ENCODE assay signal across 1 cellular context in the genomic region with DNA sequence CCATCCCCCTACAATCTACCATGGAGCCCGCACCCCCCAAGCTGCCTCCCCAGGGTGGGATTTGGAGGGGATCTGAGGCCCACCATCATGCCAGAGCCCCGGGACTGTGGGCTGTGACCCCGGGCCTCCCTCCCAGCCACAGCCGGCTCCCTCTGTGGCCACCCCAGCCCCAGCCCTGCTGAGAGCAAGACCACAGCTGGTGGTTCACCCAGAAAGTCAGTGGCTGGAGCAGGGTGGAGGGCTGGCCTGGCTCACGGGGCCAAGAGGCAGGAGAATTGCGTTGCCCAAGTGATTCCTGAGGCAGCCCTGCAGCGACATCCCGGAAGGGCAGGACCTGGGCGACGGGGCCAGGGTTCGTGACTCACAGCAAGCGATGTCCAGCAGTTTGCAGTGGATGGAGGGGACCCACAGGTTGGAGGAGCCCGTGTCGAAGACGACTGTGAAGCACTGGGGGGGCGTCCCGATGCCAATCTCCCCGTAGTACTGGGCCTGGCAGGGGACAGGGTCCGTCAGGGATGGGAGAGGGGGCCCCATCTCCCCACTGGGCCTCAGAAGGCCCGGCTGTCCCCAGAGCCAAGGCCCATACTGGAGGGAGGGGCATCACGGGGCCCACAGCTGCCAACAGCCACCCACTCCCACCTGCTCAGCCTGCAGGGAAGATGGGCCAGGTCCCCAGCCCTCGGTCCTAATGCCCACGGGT.
TF ChIP-seq lines count a peak whose summit lies in the region.

No MANE protein-coding gene starts in this region.

TF ChIP-seq in liver, 16 proteins besides CTCF, POLR2A, EP300 and RAD21 (continued from another document):
- no peak for TF ChIP-seq EGR1 (IDR thresholded peaks at IDR 0.05; ENCODE audit: low read depth in 2 of 2)
- TF ChIP-seq, protein P1, sequence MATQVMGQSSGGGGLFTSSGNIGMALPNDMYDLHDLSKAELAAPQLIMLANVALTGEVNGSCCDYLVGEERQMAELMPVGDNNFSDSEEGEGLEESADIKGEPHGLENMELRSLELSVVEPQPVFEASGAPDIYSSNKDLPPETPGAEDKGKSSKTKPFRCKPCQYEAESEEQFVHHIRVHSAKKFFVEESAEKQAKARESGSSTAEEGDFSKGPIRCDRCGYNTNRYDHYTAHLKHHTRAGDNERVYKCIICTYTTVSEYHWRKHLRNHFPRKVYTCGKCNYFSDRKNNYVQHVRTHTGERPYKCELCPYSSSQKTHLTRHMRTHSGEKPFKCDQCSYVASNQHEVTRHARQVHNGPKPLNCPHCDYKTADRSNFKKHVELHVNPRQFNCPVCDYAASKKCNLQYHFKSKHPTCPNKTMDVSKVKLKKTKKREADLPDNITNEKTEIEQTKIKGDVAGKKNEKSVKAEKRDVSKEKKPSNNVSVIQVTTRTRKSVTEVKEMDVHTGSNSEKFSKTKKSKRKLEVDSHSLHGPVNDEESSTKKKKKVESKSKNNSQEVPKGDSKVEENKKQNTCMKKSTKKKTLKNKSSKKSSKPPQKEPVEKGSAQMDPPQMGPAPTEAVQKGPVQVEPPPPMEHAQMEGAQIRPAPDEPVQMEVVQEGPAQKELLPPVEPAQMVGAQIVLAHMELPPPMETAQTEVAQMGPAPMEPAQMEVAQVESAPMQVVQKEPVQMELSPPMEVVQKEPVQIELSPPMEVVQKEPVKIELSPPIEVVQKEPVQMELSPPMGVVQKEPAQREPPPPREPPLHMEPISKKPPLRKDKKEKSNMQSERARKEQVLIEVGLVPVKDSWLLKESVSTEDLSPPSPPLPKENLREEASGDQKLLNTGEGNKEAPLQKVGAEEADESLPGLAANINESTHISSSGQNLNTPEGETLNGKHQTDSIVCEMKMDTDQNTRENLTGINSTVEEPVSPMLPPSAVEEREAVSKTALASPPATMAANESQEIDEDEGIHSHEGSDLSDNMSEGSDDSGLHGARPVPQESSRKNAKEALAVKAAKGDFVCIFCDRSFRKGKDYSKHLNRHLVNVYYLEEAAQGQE (IDR thresholded peaks at IDR 0.05): no peak
- no peak for TF ChIP-seq HNF4G (IDR thresholded peaks at IDR 0.05)
- no peak for TF ChIP-seq FOXA2 (IDR thresholded peaks at IDR 0.05)
- no peak for TF ChIP-seq SP1 (IDR thresholded peaks at IDR 0.05)
- no peak for TF ChIP-seq JUND (IDR thresholded peaks at IDR 0.05)
- TF ChIP-seq RXRA (IDR thresholded peaks at IDR 0.05): no peak
